In the genomic region with DNA sequence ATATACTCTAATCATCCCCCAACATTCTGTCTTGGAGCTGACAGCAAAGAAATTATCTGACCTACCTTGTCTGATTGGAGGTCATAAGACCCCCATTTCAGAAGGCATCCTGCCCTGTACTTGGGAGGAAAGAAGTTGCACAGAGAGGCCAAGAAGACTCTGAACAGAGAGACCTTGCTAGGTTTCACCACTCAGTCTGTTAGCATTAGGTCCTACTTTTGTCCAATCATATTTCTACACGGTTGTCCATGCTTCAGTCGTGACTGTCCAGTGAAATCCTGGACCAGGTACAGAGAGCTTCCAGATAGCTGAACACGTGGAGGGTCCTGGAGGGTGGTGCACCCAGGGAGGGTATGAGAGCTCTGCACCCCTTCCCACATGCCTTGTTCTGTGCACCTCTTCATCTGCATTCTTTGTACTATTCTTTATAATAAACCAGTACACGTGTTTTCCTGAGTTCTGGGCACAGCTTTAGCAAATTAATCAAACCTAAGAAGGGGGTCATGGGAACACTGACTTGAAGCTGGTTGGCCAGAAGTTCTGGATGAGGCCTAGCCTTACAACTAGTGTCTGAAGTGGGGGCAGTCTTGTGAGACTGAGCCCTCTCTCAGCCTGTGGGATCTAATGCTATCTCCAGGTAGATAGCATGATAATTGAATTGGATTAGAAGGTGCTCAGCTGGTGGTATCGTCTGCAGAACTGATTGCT, we compare ENCODE assay signal across 7 cellular contexts. TPM values are rescaled to one million over a fixed set of nuclear protein-coding genes. Genes with fewer than 3 reads are reported as not detected.
DNase-seq lines count a peak whose midpoint lies in the region; ATAC-seq and TF ChIP-seq lines count a peak whose summit lies in the region.
"Not testable (repeated sequence)": the region's sequence is repeated elsewhere in the genome, so short reads cannot be mapped to it uniquely, and the experiment has no call there.

No MANE protein-coding gene starts in this region.

- H3K4me1 ChIP-seq in Panc1 (ENCODE audit: control insufficient read depth, insufficient read depth, low read length); naive thymus-derived CD4-positive, alpha-beta T cell (ENCODE audit: control insufficient read depth in 2 of 2, insufficient read depth in 2 of 2, low read length in 2 of 2): not testable (repeated sequence)

- ATAC-seq in Panc1 (peak; percentile 48), left ventricle myocardium superior (peak; percentile 35)
- not testable (repeated sequence) for ATAC-seq in naive thymus-derived CD4-positive, alpha-beta T cell; stimulated activated naive B cell treated with anti-CD40 and anti-IgM and Interleukin-4, amounts not matched to agents 10 μg/mL and 1 μg/mL and 100 μg/mL, for 72 hours (replicated peaks)

- H3K36me3 Mint-ChIP-seq in Calu3 (ENCODE audit: insufficient read depth, unreplicated experiment) = peaks cover 20% of the 10 kb centered on the region
- peaks cover 24% of the 10 kb centered on the region for H3K36me3 Mint-ChIP-seq in activated T-cell treated with anti-CD3 and anti-CD28 coated beads, Interleukin-2, amount 50 U/mL, for 24 hours (ENCODE audit: low read depth)
- peaks cover 11% of the 10 kb centered on the region for H3K36me3 Mint-ChIP-seq in MCF 10A (ENCODE audit: insufficient read depth, unreplicated experiment)
- not testable (repeated sequence) for H3K36me3 Mint-ChIP-seq in naive thymus-derived CD4-positive, alpha-beta T cell
- H3K36me3 Mint-ChIP-seq in stimulated activated naive B cell treated with anti-CD40 and anti-IgM and Interleukin-4, amounts not matched to agents 10 μg/mL and 1 μg/mL and 100 μg/mL, for 72 hours = peaks cover 16 to 24% of the 10 kb centered on the region in 2 donors

- not testable (repeated sequence) for BruUV-seq in Calu3 (replicated peaks; lab: Mats Ljungman, UMichigan); Panc1 (replicated peaks; lab: Mats Ljungman, UMichigan); MCF 10A (replicated peaks; lab: Mats Ljungman, UMichigan)

- not testable (repeated sequence) for H3K4me3 Mint-ChIP-seq in Calu3 (ENCODE audit: low read depth, unreplicated experiment); activated T-cell treated with anti-CD3 and anti-CD28 coated beads, Interleukin-2, amount 50 U/mL, for 24 hours; MCF 10A (ENCODE audit: unreplicated experiment); stimulated activated naive B cell treated with anti-CD40 and anti-IgM and Interleukin-4, amounts not matched to agents 10 μg/mL and 1 μg/mL and 100 μg/mL, for 72 hours
- H3K4me3 Mint-ChIP-seq in naive thymus-derived CD4-positive, alpha-beta T cell = peak overlapping the region in 1 of 10 donors; percentile 7

- in situ Hi-C loops in Panc1 (cut with HindIII; ENCODE audit: low pct_unique_long_range_greater_than_20kb, low sequenced_read_pairs) = not testable (repeated sequence)

- not testable (repeated sequence) for H3K27ac ChIP-seq in Panc1 (ENCODE audit: low read length); naive thymus-derived CD4-positive, alpha-beta T cell (ENCODE audit: low read depth, low read length)

- H3K9me3 ChIP-seq in Panc1 (ENCODE audit: control insufficient read depth, insufficient read depth, low read depth, low read length); naive thymus-derived CD4-positive, alpha-beta T cell (ENCODE audit: control insufficient read depth in 2 of 3, low read length in 3 of 3): not testable (repeated sequence)

- H3K27me3 Mint-ChIP-seq in Calu3 (ENCODE audit: unreplicated experiment); activated T-cell treated with anti-CD3 and anti-CD28 coated beads, Interleukin-2, amount 50 U/mL, for 24 hours; MCF 10A (ENCODE audit: insufficient read depth, unreplicated experiment); naive thymus-derived CD4-positive, alpha-beta T cell; stimulated activated naive B cell treated with anti-CD40 and anti-IgM and Interleukin-4, amounts not matched to agents 10 μg/mL and 1 μg/mL and 100 μg/mL, for 72 hours: not testable (repeated sequence)

- not testable (repeated sequence) for H3K36me3 ChIP-seq in Panc1 (ENCODE audit: control insufficient read depth, insufficient read depth, low read length); naive thymus-derived CD4-positive, alpha-beta T cell (ENCODE audit: control insufficient read depth in 2 of 3, insufficient read depth in 3 of 3, low read length in 3 of 3)

- peaks cover 29% of the 10 kb centered on the region for H3K4me1 Mint-ChIP-seq in Calu3 (ENCODE audit: low read depth, unreplicated experiment)
- H3K4me1 Mint-ChIP-seq in activated T-cell treated with anti-CD3 and anti-CD28 coated beads, Interleukin-2, amount 50 U/mL, for 24 hours (ENCODE audit: low read depth) = peaks cover 22% of the 10 kb centered on the region
- not testable (repeated sequence) for H3K4me1 Mint-ChIP-seq in MCF 10A (ENCODE audit: insufficient read depth, unreplicated experiment)
- peaks cover 11 to 25% (median 20%) of the 10 kb centered on the region in 7 donors for H3K4me1 Mint-ChIP-seq in naive thymus-derived CD4-positive, alpha-beta T cell
- peaks cover 10 to 28% of the 10 kb centered on the region in 2 donors for H3K4me1 Mint-ChIP-seq in stimulated activated naive B cell treated with anti-CD40 and anti-IgM and Interleukin-4, amounts not matched to agents 10 μg/mL and 1 μg/mL and 100 μg/mL, for 72 hours

- not testable (repeated sequence) for H3K9me3 Mint-ChIP-seq in Calu3 (ENCODE audit: low read depth, unreplicated experiment); activated T-cell treated with anti-CD3 and anti-CD28 coated beads, Interleukin-2, amount 50 U/mL, for 24 hours; MCF 10A (ENCODE audit: unreplicated experiment); naive thymus-derived CD4-positive, alpha-beta T cell; stimulated activated naive B cell treated with anti-CD40 and anti-IgM and Interleukin-4, amounts not matched to agents 10 μg/mL and 1 μg/mL and 100 μg/mL, for 72 hours

- not testable (repeated sequence) for H3K4me3 ChIP-seq in Panc1 (ENCODE audit: low read depth in 2 of 2, low read length in 2 of 2); naive thymus-derived CD4-positive, alpha-beta T cell (ENCODE audit: low read length)

- peak overlapping the region; percentile 85 for H3K27ac Mint-ChIP-seq in Calu3 (ENCODE audit: unreplicated experiment)
- H3K27ac Mint-ChIP-seq in activated T-cell treated with anti-CD3 and anti-CD28 coated beads, Interleukin-2, amount 50 U/mL, for 24 hours = peak overlapping the region; percentile 40
- H3K27ac Mint-ChIP-seq in MCF 10A (ENCODE audit: low read depth, unreplicated experiment) = peak overlapping the region; percentile 12
- peak overlapping the region in 8 of 9 donors; percentile 51 to 90 (median 60) for H3K27ac Mint-ChIP-seq in naive thymus-derived CD4-positive, alpha-beta T cell
- H3K27ac Mint-ChIP-seq in stimulated activated naive B cell treated with anti-CD40 and anti-IgM and Interleukin-4, amounts not matched to agents 10 μg/mL and 1 μg/mL and 100 μg/mL, for 72 hours = peak overlapping the region; percentile 79

- DNase-seq in Calu3; Panc1 (ENCODE audit: low read depth, low spot score); activated T-cell treated with anti-CD3 and anti-CD28 coated beads, Interleukin-2, amount 50 U/mL, for 24 hours; MCF 10A (ENCODE audit: unreplicated experiment); left ventricle myocardium superior; naive thymus-derived CD4-positive, alpha-beta T cell; stimulated activated naive B cell treated with anti-CD40 and anti-IgM and Interleukin-4, amounts not matched to agents 10 μg/mL and 1 μg/mL and 100 μg/mL, for 72 hours: not testable (repeated sequence)

- POLR2A ChIA-PET in Panc1 (lab: Charles Lee); MCF 10A (lab: Yijun Ruan, JAX); naive thymus-derived CD4-positive, alpha-beta T cell (lab: Charles Lee): not testable (repeated sequence)

- CTCF ChIA-PET in Calu3 (lab: Charles Lee); Panc1 (lab: Charles Lee); MCF 10A (lab: Yijun Ruan, JAX); naive thymus-derived CD4-positive, alpha-beta T cell (lab: Charles Lee): not testable (repeated sequence)

- intact Hi-C loops in Calu3 (cut with micrococcal nuclease; ENCODE audit: unreplicated experiment); Panc1 (cut with micrococcal nuclease; ENCODE audit: unreplicated experiment); MCF 10A (cut with micrococcal nuclease); left ventricle myocardium superior (cut with micrococcal nuclease); naive thymus-derived CD4-positive, alpha-beta T cell (cut with micrococcal nuclease): not testable (repeated sequence)

- H3K27me3 ChIP-seq in Panc1 (ENCODE audit: control insufficient read depth, insufficient read depth, low read length); naive thymus-derived CD4-positive, alpha-beta T cell (ENCODE audit: control insufficient read depth in 2 of 2, insufficient read depth in 2 of 2, low read length in 2 of 2): not testable (repeated sequence)

- not testable (repeated sequence) for TF ChIP-seq CTCF in Calu3 (IDR thresholded peaks at IDR 0.05; ENCODE audit: unreplicated experiment); Panc1 (IDR thresholded peaks at IDR 0.05); MCF 10A (IDR thresholded peaks at IDR 0.05; ENCODE audit: unreplicated experiment)

RNA-seq across cellular contexts. Expression of a gene that starts 30.9 kb away (rescaled TPM):
- total RNA-seq in Calu3 (2022) = 331 and 342 TPM in 2 replicates
- total RNA-seq in Panc1 (2021; ENCODE audit: unreplicated experiment) = 137 TPM
- polyA plus RNA-seq in Panc1 (2012; ENCODE audit: insufficient read length) = 94.7 TPM
- 78.4 and 88.0 TPM in 2 replicates for total RNA-seq in MCF 10A (2022)
- 93.0 TPM for total RNA-seq in left ventricle myocardium superior
- 100 to 1,000 TPM in 3 of 5 experiments, 10 to 100 TPM in 2; 84.4 to 129 (median 111) TPM for total RNA-seq in naive thymus-derived CD4-positive, alpha-beta T cell
- 10 to 100 TPM; 33.6 to 41.0 TPM for polyA plus RNA-seq in naive thymus-derived CD4-positive, alpha-beta T cell

Comparison
In these comparisons a context has a peak if more than half of its experiments do, and no peak if none do; other contexts are left out.
1. H3K27ac Mint-ChIP-seq: peak in every context shown above with its lines; median percentile 85 in Calu3; 79 in stimulated activated naive B cell treated with anti-CD40 and anti-IgM and Interleukin-4, amounts not matched to agents 10 μg/mL and 1 μg/mL and 100 μg/mL, for 72 hours; 60 in naive thymus-derived CD4-positive, alpha-beta T cell; 40 in activated T-cell treated with anti-CD3 and anti-CD28 coated beads, Interleukin-2, amount 50 U/mL, for 24 hours; 12 in MCF 10A.